8 cellular contexts compared by ENCODE assay signal in genomic region chr15:68821190-68821897, GRCh38. TPM values are rescaled to one million over a fixed set of nuclear protein-coding genes. Genes with fewer than 3 reads are reported as not detected.
DNase-seq lines count a peak whose midpoint lies in the region; ATAC-seq and TF ChIP-seq lines count a peak whose summit lies in the region.

No MANE protein-coding gene starts in this region.

- H3K9ac ChIP-seq in HCT116 (ENCODE audit: low read length) (peak overlapping the region; percentile 91), mesenchymal stem cell (ENCODE audit: low read length) (peak overlapping the region; percentile 70)

- POLR2A ChIA-PET in HCT116 (lab: Charles Lee) (no interaction called here), GM10248 (lab: Yijun Ruan, JAX) (no interaction called here)

- H3K4me2 ChIP-seq in HCT116 (ENCODE audit: low read length) (peak overlapping the region; percentile 96), mesenchymal stem cell (ENCODE audit: low read length, poor library complexity, severe bottlenecking) (peak overlapping the region; percentile 85)

- H3K36me3 ChIP-seq in HCT116 (ENCODE audit: control insufficient read depth in 1 of 2, insufficient read depth in 2 of 2, low read length in 2 of 2) (no peaks in the 10 kb centered on the region), mesenchymal stem cell (ENCODE audit: control insufficient read depth in 1 of 2, insufficient read depth in 2 of 2, low read depth in 1 of 2, low read length in 2 of 2) (no peaks in the 10 kb centered on the region), upper lobe of right lung (no peaks in the 10 kb centered on the region)

- H3K9me3 Mint-ChIP-seq in central memory CD8-positive, alpha-beta T cell = no peaks in the 10 kb centered on the region

- 1% methylated on average over 32 of the region's 63 CpGs for WGBS in mesenchymal stem cell

- H2BK12ac ChIP-seq in mesenchymal stem cell (ENCODE audit: low read length in 2 of 2) = peak overlapping the region in 1 of 2 experiments; percentile 63

- ATAC-seq in HCT116 = peak; percentile 18
- ATAC-seq in central memory CD8-positive, alpha-beta T cell (replicated peaks; ENCODE audit: extremely low read depth, poor library complexity, severe bottlenecking) = no peak
- no peak for ATAC-seq in upper lobe of right lung

- peak overlapping the region; percentile 49 for H2BK15ac ChIP-seq in mesenchymal stem cell (ENCODE audit: low read depth, poor library complexity, severe bottlenecking)

- H3K9me2 ChIP-seq in HCT116 (ENCODE audit: insufficient read depth) = no peaks in the 10 kb centered on the region

- H3K18ac ChIP-seq in mesenchymal stem cell (ENCODE audit: low read depth in 1 of 2, low read length in 2 of 2) = peak overlapping the region; percentile 14 to 79

- peak overlapping the region in 1 of 2 experiments; percentile 92 for H3K4ac ChIP-seq in mesenchymal stem cell (ENCODE audit: low read depth in 1 of 2, low read length in 2 of 2)

- H3K14ac ChIP-seq in mesenchymal stem cell (ENCODE audit: low read length in 2 of 2) = peak overlapping the region in 1 of 2 experiments; percentile 81

- no peaks in the 10 kb centered on the region for H3K27me3 Mint-ChIP-seq in central memory CD8-positive, alpha-beta T cell

- CTCF ChIA-PET in HCT116 (lab: Charles Lee) = no interaction called here
- CTCF ChIA-PET in GM10248 (lab: Yijun Ruan, JAX) = interaction anchor here (1.1 kb wide), 1 partner anchor 37 kb away, joined by 4 read pairs; no protein-coding TSS in a partner anchor

- peaks cover 21% of the 10 kb centered on the region for H3K4me1 Mint-ChIP-seq in central memory CD8-positive, alpha-beta T cell

- no peaks in the 10 kb centered on the region for H3K79me1 ChIP-seq in mesenchymal stem cell (replicated peaks; ENCODE audit: low read length, poor library complexity, severe bottlenecking)

- no peak overlapping the region for H2BK5ac ChIP-seq in mesenchymal stem cell (ENCODE audit: low read depth, low read length, poor library complexity, severe bottlenecking)

- no peak overlapping the region for H4K91ac ChIP-seq in mesenchymal stem cell (ENCODE audit: low read length)

- H3K4me3 ChIP-seq in HCT116 (replicated peaks in 1 of 2; ENCODE audit: low read depth in 1 of 2, low read length in 2 of 2) (peak overlapping the region; percentile 72 to 82), mesenchymal stem cell (ENCODE audit: insufficient read depth in 1 of 2, low read depth in 1 of 2, low read length in 2 of 2) (peak overlapping the region; percentile 81 to 93), upper lobe of right lung (peak overlapping the region; percentile 96)

- no peak overlapping the region for H2AFZ ChIP-seq in HCT116 (ENCODE audit: low read depth, low read length, poor library complexity, severe bottlenecking)
- peak overlapping the region; percentile 73 for H2AFZ ChIP-seq in mesenchymal stem cell (ENCODE audit: low read depth, low read length)

- no peak overlapping the region for H2BK120ac ChIP-seq in mesenchymal stem cell (ENCODE audit: low read depth, low read length)

- H3K27me3 ChIP-seq in HCT116 (ENCODE audit: insufficient read depth, low read length) = no peaks in the 10 kb centered on the region
- H3K27me3 ChIP-seq in mesenchymal stem cell (ENCODE audit: control insufficient read depth in 1 of 2, insufficient read depth in 1 of 2, low read length in 2 of 2) = no peaks in the 10 kb centered on the region
- no peaks in the 10 kb centered on the region for H3K27me3 ChIP-seq in upper lobe of right lung

- in situ Hi-C loops in GM13977 (cut with MboI; ENCODE audit: low pct_unique_long_range_greater_than_20kb, low sequenced_read_pairs, unreplicated experiment) = no loop called here

- H3K4me1 ChIP-seq in HCT116 (ENCODE audit: control insufficient read depth in 1 of 2, insufficient read depth in 2 of 2, low read length in 2 of 2) (peaks cover 8 to 24% of the 10 kb centered on the region in 2 experiments), mesenchymal stem cell (ENCODE audit: control insufficient read depth, insufficient read depth, low read depth, low read length) (no peaks in the 10 kb centered on the region), upper lobe of right lung (peaks cover 16% of the 10 kb centered on the region)

- DNase-seq in GM13977 (ENCODE audit: low spot score) (peak; percentile 36), HCT116 (ENCODE audit: low read depth, low spot score) (no peak), NCI-H748 (lab: John Stamatoyannopoulos, UW; ENCODE audit: unreplicated experiment) (peak; percentile 20), mesenchymal stem cell (peak; percentile 13), upper lobe of right lung (no peak), GM10248 (ENCODE audit: extremely low spot score) (no peak), T1000 (lab: John Stamatoyannopoulos, UW) (no peak)
- no peak for DNase-seq in central memory CD8-positive, alpha-beta T cell (ENCODE audit: low spot score in 2 of 2)

- RAD21 ChIA-PET in HCT116 (lab: Charles Lee; ENCODE audit: low non-redundant PET in 1 of 2, low total read pairs in 2 of 2, uncharacterized antibody in 2 of 2, unreplicated experiment in 2 of 2) = interaction anchor here in 1 of 2 experiments (0.9 kb wide), 1 partner anchor 333 kb away, joined by 4 read pairs; no protein-coding TSS in a partner anchor

- H3K36me3 Mint-ChIP-seq in central memory CD8-positive, alpha-beta T cell (ENCODE audit: insufficient read depth) = peaks cover 25% of the 10 kb centered on the region

- no TSS peak for BruUV-seq in HCT116 (replicated peaks; lab: Mats Ljungman, UMichigan)

- H3K27ac Mint-ChIP-seq in central memory CD8-positive, alpha-beta T cell (ENCODE audit: low read depth) = peak overlapping the region; percentile 99

- TF ChIP-seq CTCF in GM13977 (IDR thresholded peaks at IDR 0.05; ENCODE audit: extremely low read depth, insufficient read depth, missing control alignments) (no peak), HCT116 (IDR thresholded peaks at IDR 0.05 in 2 of 3, conservative IDR thresholded peaks at IDR 0.05 in 1 of 3; ENCODE audit: borderline replicate concordance in 1 of 3, insufficient read depth in 1 of 3, low read depth in 2 of 3, low read length in 2 of 3) (no peak), upper lobe of right lung (IDR thresholded peaks at IDR 0.05) (no peak), GM10248 (IDR thresholded peaks at IDR 0.05; ENCODE audit: control extremely low read depth, extremely low read depth, low read depth, missing control alignments) (no peak)

- TF ChIP-seq POLR2A in HCT116 (IDR thresholded peaks at IDR 0.05; ENCODE audit: borderline replicate concordance, extremely low read depth, insufficient read depth, insufficient read length) = no peak

- peak overlapping the region; percentile 98 for H3K4me3 Mint-ChIP-seq in central memory CD8-positive, alpha-beta T cell

- no peak for TF ChIP-seq RAD21 in HCT116 (IDR thresholded peaks at IDR 0.05; ENCODE audit: low read depth)

- no peak overlapping the region for H4K8ac ChIP-seq in mesenchymal stem cell (ENCODE audit: low read length)

- peaks cover 59% of the 10 kb centered on the region for H3K79me2 ChIP-seq in HCT116 (ENCODE audit: insufficient read depth, low read length)

- no peaks in the 10 kb centered on the region for H4K20me1 ChIP-seq in HCT116 (ENCODE audit: insufficient read depth)

- peak overlapping the region; percentile 96 for H3K27ac ChIP-seq in HCT116 (ENCODE audit: low read depth, low read length)
- no peak overlapping the region for H3K27ac ChIP-seq in mesenchymal stem cell (ENCODE audit: low read length, poor library complexity, severe bottlenecking)
- H3K27ac ChIP-seq in upper lobe of right lung = peak overlapping the region; percentile 99

- intact Hi-C loops in HCT116 (cut with micrococcal nuclease) (no loop called here), upper lobe of right lung (cut with DNase I) (no loop called here)

- no peak overlapping the region for H2AK5ac ChIP-seq in mesenchymal stem cell (ENCODE audit: low read length, severe bottlenecking)

- no peak overlapping the region for H3K23ac ChIP-seq in mesenchymal stem cell (ENCODE audit: low read length in 2 of 2)

- H3K9me3 ChIP-seq in HCT116 (ENCODE audit: control insufficient read depth in 1 of 2, insufficient read depth in 1 of 2, low read depth in 1 of 2, low read length in 2 of 2) = no peaks in the 10 kb centered on the region
- no peaks in the 10 kb centered on the region for H3K9me3 ChIP-seq in mesenchymal stem cell (ENCODE audit: control insufficient read depth, low read length)
- H3K9me3 ChIP-seq in upper lobe of right lung = no peaks in the 10 kb centered on the region

TF ChIP-seq in HCT116, 20 proteins besides CTCF, POLR2A, EP300 and RAD21:
- TF ChIP-seq TCF7L2 (IDR thresholded peaks at IDR 0.05; ENCODE audit: borderline replicate concordance, extremely low read depth, insufficient read depth, insufficient read length) (peak; percentile 52), POLR2AphosphoS5 (IDR thresholded peaks at IDR 0.05; ENCODE audit: low read depth, low read length) (no peak)

RNA-seq across cellular contexts. Expression of gene ANP32A, which starts 0.6 kb away (rescaled TPM):
- 220 TPM for total RNA-seq in HCT116 (2021; ENCODE audit: unreplicated experiment)
- 121 and 151 TPM in 2 replicates for polyA plus RNA-seq in HCT116 (2012)
- 146 TPM for polyA plus RNA-seq in mesenchymal stem cell (2013, experiment 1 of 2)
- polyA plus RNA-seq in mesenchymal stem cell (2013, experiment 2 of 2) = 155 TPM
- 114 TPM for total RNA-seq in upper lobe of right lung

Comparison
In these comparisons a context has a peak if more than half of its experiments do, and no peak if none do; other contexts are left out.
1. DNase-seq: peak in GM13977 (single experiment), NCI-H748 (single experiment) and mesenchymal stem cell (single experiment); none in HCT116 (single experiment), central memory CD8-positive, alpha-beta T cell (0 of 2), upper lobe of right lung (single experiment), GM10248 (single experiment) and T1000 (single experiment).
2. Peak in every context shown above with its lines, with median percentiles within 50 percentile points of each other: H3K4me3 ChIP-seq.